Comparison of ENCODE assay signal across 8 cellular contexts in the genomic region with DNA sequence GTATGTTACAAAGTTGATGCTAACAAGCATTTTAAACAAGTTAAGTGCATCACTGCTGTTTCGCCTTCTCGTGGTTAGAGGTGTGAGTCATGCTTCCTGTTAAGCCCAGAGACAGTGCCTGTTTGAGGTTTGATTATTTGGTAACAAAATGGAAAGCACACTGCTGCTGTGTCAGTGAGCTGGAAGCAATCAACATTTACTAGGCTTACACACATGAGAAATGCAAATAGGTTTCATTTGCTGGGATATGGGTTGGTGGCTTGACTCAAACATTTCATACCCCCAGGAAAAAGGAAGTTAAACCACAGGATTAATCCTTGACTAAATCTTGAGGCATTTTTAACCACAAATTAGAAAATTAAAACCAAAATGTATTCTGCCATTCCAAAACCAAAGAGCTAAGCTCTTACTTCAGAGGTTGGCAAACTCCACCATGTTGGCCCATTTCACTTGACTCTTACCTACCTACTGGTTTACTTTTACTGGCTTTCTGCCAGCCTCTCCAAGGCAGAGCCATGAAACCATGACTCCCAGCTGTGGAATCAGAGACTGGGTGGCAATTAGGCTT.
DNase-seq lines count a peak whose midpoint lies in the region; ATAC-seq, FAIRE-seq and TF ChIP-seq lines count a peak whose summit lies in the region.

No MANE protein-coding gene starts in this region.

- no peaks in the 10 kb centered on the region for H3K27me3 Mint-ChIP-seq in activated T-helper 1 cell treated with anti-CD3 and anti-CD28 coated beads, Interleukin-12 subunit alpha, Interleukin-12 subunit beta, Interleukin-2, Interleukin-4 antibody, amounts not matched to agents 30 ng/mL and 10 ng/mL and 1 ng/mL, durations not matched to agents 14 hours and 24 hours and 36 hours (ENCODE audit: insufficient read depth)

- no peak overlapping the region for H3K27ac Mint-ChIP-seq in activated T-helper 1 cell treated with anti-CD3 and anti-CD28 coated beads, Interleukin-12 subunit alpha, Interleukin-12 subunit beta, Interleukin-2, Interleukin-4 antibody, amounts not matched to agents 30 ng/mL and 10 ng/mL and 1 ng/mL, durations not matched to agents 14 hours and 24 hours and 36 hours

- intact Hi-C loops in activated T-helper 1 cell treated with anti-CD3 and anti-CD28 coated beads, Interleukin-12 subunit alpha, Interleukin-12 subunit beta, Interleukin-2, Interleukin-4 antibody, amounts not matched to agents 30 ng/mL and 10 ng/mL and 1 ng/mL, durations not matched to agents 14 hours and 24 hours and 36 hours (cut with micrococcal nuclease): no loop called here

- H3K36me3 Mint-ChIP-seq in activated T-helper 1 cell treated with anti-CD3 and anti-CD28 coated beads, Interleukin-12 subunit alpha, Interleukin-12 subunit beta, Interleukin-2, Interleukin-4 antibody, amounts not matched to agents 30 ng/mL and 10 ng/mL and 1 ng/mL, durations not matched to agents 14 hours and 24 hours and 36 hours (ENCODE audit: low read depth): no peaks in the 10 kb centered on the region

- H3K4me1 Mint-ChIP-seq in activated T-helper 1 cell treated with anti-CD3 and anti-CD28 coated beads, Interleukin-12 subunit alpha, Interleukin-12 subunit beta, Interleukin-2, Interleukin-4 antibody, amounts not matched to agents 30 ng/mL and 10 ng/mL and 1 ng/mL, durations not matched to agents 14 hours and 24 hours and 36 hours (ENCODE audit: low read depth): peaks cover 17% of the 10 kb centered on the region

- DNase-seq in AML-193 (lab: John Stamatoyannopoulos, UW): peak; percentile 64 to 71
- DNase-seq in activated T-helper 1 cell treated with anti-CD3 and anti-CD28 coated beads, Interleukin-12 subunit alpha, Interleukin-12 subunit beta, Interleukin-2, Interleukin-4 antibody, amounts not matched to agents 30 ng/mL and 10 ng/mL and 1 ng/mL, durations not matched to agents 14 hours and 24 hours and 36 hours (ENCODE audit: low spot score): peak; percentile 38
- peak; percentile 99 for DNase-seq in iris pigment epithelial cell (ENCODE audit: low read depth)
- peak; percentile 52 to 68 for DNase-seq in stimulated activated CD8-positive, alpha-beta memory T cell treated with anti-CD3 and anti-CD28 coated beads, Interleukin-7, amount 100 ng/mL, for 4 hours (ENCODE audit: low read depth in 2 of 2)
- DNase-seq in GM19239 (ENCODE audit: insufficient read length, low spot score): no peak

- no peak for FAIRE-seq in GM19239 (lab: Jason Lieb, UNC)

- H3K4me3 Mint-ChIP-seq in activated T-helper 1 cell treated with anti-CD3 and anti-CD28 coated beads, Interleukin-12 subunit alpha, Interleukin-12 subunit beta, Interleukin-2, Interleukin-4 antibody, amounts not matched to agents 30 ng/mL and 10 ng/mL and 1 ng/mL, durations not matched to agents 14 hours and 24 hours and 36 hours: no peak overlapping the region

- ATAC-seq in GM19023 (IDR thresholded peaks at IDR 0.05; ENCODE audit: unreplicated experiment): peak; percentile 93
- ATAC-seq in HG03457 (IDR thresholded peaks at IDR 0.05; ENCODE audit: unreplicated experiment): peak; percentile 99

- no peaks in the 10 kb centered on the region for H3K9me3 Mint-ChIP-seq in activated T-helper 1 cell treated with anti-CD3 and anti-CD28 coated beads, Interleukin-12 subunit alpha, Interleukin-12 subunit beta, Interleukin-2, Interleukin-4 antibody, amounts not matched to agents 30 ng/mL and 10 ng/mL and 1 ng/mL, durations not matched to agents 14 hours and 24 hours and 36 hours

TF ChIP-seq in PFSK-1, 5 proteins besides CTCF, POLR2A, EP300 and RAD21:
- TF ChIP-seq SIN3A (IDR thresholded peaks at IDR 0.05; ENCODE audit: borderline replicate concordance, insufficient read depth, low read length) (no peak), TAF1 (IDR thresholded peaks at IDR 0.05; ENCODE audit: borderline replicate concordance, insufficient read depth, low read length) (no peak), FOXP2 (optimal IDR thresholded peaks at IDR 0.05; ENCODE audit: borderline replicate concordance, extremely low read depth, extremely low read length, insufficient read depth) (peak; percentile 69), POLR2AphosphoS5 (IDR thresholded peaks at IDR 0.05; ENCODE audit: low read depth, low read length) (peak; percentile 40; the same call in 1 of the 2 replicates)
- TF ChIP-seq, protein P1, sequence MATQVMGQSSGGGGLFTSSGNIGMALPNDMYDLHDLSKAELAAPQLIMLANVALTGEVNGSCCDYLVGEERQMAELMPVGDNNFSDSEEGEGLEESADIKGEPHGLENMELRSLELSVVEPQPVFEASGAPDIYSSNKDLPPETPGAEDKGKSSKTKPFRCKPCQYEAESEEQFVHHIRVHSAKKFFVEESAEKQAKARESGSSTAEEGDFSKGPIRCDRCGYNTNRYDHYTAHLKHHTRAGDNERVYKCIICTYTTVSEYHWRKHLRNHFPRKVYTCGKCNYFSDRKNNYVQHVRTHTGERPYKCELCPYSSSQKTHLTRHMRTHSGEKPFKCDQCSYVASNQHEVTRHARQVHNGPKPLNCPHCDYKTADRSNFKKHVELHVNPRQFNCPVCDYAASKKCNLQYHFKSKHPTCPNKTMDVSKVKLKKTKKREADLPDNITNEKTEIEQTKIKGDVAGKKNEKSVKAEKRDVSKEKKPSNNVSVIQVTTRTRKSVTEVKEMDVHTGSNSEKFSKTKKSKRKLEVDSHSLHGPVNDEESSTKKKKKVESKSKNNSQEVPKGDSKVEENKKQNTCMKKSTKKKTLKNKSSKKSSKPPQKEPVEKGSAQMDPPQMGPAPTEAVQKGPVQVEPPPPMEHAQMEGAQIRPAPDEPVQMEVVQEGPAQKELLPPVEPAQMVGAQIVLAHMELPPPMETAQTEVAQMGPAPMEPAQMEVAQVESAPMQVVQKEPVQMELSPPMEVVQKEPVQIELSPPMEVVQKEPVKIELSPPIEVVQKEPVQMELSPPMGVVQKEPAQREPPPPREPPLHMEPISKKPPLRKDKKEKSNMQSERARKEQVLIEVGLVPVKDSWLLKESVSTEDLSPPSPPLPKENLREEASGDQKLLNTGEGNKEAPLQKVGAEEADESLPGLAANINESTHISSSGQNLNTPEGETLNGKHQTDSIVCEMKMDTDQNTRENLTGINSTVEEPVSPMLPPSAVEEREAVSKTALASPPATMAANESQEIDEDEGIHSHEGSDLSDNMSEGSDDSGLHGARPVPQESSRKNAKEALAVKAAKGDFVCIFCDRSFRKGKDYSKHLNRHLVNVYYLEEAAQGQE (IDR thresholded peaks at IDR 0.05; ENCODE audit: insufficient read depth in 1 of 2, low read depth in 2 of 2, low read length in 2 of 2): 0 out of 4 replicates have a peak, but pooled peaks of 1 of the 2 experiments have one; percentile 39
